In the genomic region with DNA sequence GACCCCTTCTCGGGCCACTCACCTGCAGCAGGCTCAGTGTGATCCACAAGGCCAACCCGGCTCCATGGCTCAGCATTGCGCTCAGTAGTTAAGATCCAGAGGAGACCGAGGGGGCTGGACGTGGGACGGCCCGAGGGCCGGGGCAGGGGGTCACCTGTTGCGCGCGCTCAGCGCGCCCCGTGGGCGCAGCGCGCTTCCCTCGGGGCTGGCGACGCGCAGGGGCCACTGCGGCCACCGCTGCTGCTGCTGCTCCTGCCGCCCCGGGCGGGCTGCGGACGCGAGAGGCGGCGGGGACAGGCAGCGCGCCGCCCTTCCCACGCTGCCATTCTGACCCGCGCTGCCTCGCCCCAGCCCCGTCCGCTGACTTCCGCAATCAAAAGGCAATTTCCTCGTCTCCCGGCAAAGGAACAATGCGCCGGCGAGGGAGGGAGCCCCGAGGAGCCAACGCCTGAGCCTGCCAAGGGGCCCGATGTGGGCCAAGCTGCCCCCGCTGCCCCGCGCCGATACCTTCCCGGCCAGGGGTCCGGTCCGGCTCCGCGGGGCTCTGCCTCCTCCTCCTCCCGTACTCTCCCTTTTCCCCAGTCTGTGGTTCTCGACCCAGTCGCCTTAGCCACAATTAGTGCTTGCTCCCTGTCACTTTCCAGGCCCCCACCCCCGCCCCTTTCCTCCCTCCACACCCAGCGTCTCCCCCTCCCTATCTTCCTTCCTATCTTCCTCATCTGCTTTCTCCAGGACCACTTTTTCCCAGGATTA, we compare ENCODE assay signal across 8 cellular contexts. TPM values are rescaled to one million over a fixed set of nuclear protein-coding genes. Genes with fewer than 3 reads are reported as not detected.
A peak's percentile ranks its signal among the peaks of the same experiment; 100 is the strongest.
DNase-seq lines count a peak whose midpoint lies in the region; ATAC-seq, FAIRE-seq and TF ChIP-seq lines count a peak whose summit lies in the region.

No MANE protein-coding gene starts in this region.

- FAIRE-seq in bronchial epithelial cell (lab: Jason Lieb, UNC): no peak

- ATAC-seq in stimulated activated effector memory CD8-positive, alpha-beta T cell treated with anti-CD3 and anti-CD28 coated beads, Interleukin-12 subunit alpha, Interleukin-12 subunit beta, amount 100 ng/mL, for 72 hours: peak; percentile 43
- no peak for ATAC-seq in activated CD4-positive, CD25-positive, alpha-beta regulatory T cell treated with anti-CD3 and anti-CD28 coated beads, Interleukin-2, amount 50 U/mL, for 24 hours

- H3K27me3 ChIP-seq in MG63 (no peaks in the 10 kb centered on the region; the same call in 1 of the 2 replicates), bronchial epithelial cell (ENCODE audit: control insufficient read depth, insufficient read depth, low read length) (peaks cover 3% of the 10 kb centered on the region)

- H3K4me3 ChIP-seq in GM08714 (ENCODE audit: low read length): peak overlapping the region; percentile 23; the same call in 1 of the 2 replicates
- H3K4me3 ChIP-seq in MG63: peak overlapping the region; percentile 57
- H3K4me3 ChIP-seq in bronchial epithelial cell (ENCODE audit: low read depth, low read length): peak overlapping the region; percentile 54

- no peak for TF ChIP-seq CTCF in bronchial epithelial cell (IDR thresholded peaks at IDR 0.05; ENCODE audit: insufficient read depth, low read length, severe bottlenecking)

- H3K36me3 Mint-ChIP-seq in stimulated activated effector memory CD8-positive, alpha-beta T cell treated with anti-CD3 and anti-CD28 coated beads, Interleukin-12 subunit alpha, Interleukin-12 subunit beta, amount 100 ng/mL, for 72 hours: no peaks in the 10 kb centered on the region

- H3K9me3 Mint-ChIP-seq in stimulated activated effector memory CD8-positive, alpha-beta T cell treated with anti-CD3 and anti-CD28 coated beads, Interleukin-12 subunit alpha, Interleukin-12 subunit beta, amount 100 ng/mL, for 72 hours: no peaks in the 10 kb centered on the region

- H3K36me3 ChIP-seq in MG63 (no peaks in the 10 kb centered on the region), bronchial epithelial cell (ENCODE audit: control insufficient read depth, insufficient read depth, low read length) (no peaks in the 10 kb centered on the region)

- DNase-seq in MG63 (peak; percentile 60), bronchial epithelial cell (ENCODE audit: low read depth) (peak; percentile 10), islet precursor cell (peak; percentile 81), NCI-H82 treated with DMSO at 0.1 percent for 48 hours (lab: John Stamatoyannopoulos, UW; ENCODE audit: unreplicated experiment) (no peak), COLO829 (ENCODE audit: low spot score) (no peak)
- no peak for DNase-seq in stimulated activated effector memory CD8-positive, alpha-beta T cell treated with anti-CD3 and anti-CD28 coated beads, Interleukin-12 subunit alpha, Interleukin-12 subunit beta, amount 100 ng/mL, for 72 hours (ENCODE audit: low spot score in 2 of 2)

- H3K27ac Mint-ChIP-seq in stimulated activated effector memory CD8-positive, alpha-beta T cell treated with anti-CD3 and anti-CD28 coated beads, Interleukin-12 subunit alpha, Interleukin-12 subunit beta, amount 100 ng/mL, for 72 hours: no peak overlapping the region

- no peaks in the 10 kb centered on the region for H3K4me1 Mint-ChIP-seq in stimulated activated effector memory CD8-positive, alpha-beta T cell treated with anti-CD3 and anti-CD28 coated beads, Interleukin-12 subunit alpha, Interleukin-12 subunit beta, amount 100 ng/mL, for 72 hours

- H3K4me3 Mint-ChIP-seq in stimulated activated effector memory CD8-positive, alpha-beta T cell treated with anti-CD3 and anti-CD28 coated beads, Interleukin-12 subunit alpha, Interleukin-12 subunit beta, amount 100 ng/mL, for 72 hours: peak overlapping the region; percentile 1

- no peaks in the 10 kb centered on the region for H3K9me3 ChIP-seq in MG63

RNA-seq across cellular contexts. Expression of gene PTPRB, which starts 27.3 kb away (rescaled TPM):
- 0.27 and 1.1 TPM in 2 replicates for total RNA-seq in MG63 (2014; rRNA removed; shearing (Covaris generic); ENCODE audit: low replicate concordance)
- 0.38 and 0.53 TPM in 2 replicates for total RNA-seq in bronchial epithelial cell

Comparison
In these comparisons a context has a peak if more than half of its experiments do, and no peak if none do; other contexts are left out.
1. DNase-seq: peak in MG63 (single experiment), bronchial epithelial cell (single experiment) and islet precursor cell (single experiment); none in stimulated activated effector memory CD8-positive, alpha-beta T cell treated with anti-CD3 and anti-CD28 coated beads, Interleukin-12 subunit alpha, Interleukin-12 subunit beta, amount 100 ng/mL, for 72 hours (0 of 2), NCI-H82 treated with DMSO at 0.1 percent for 48 hours (single experiment) and COLO829 (single experiment).
2. Peak in every context shown above with its lines, with median percentiles within 50 percentile points of each other: H3K4me3 ChIP-seq.